In the genomic region with DNA sequence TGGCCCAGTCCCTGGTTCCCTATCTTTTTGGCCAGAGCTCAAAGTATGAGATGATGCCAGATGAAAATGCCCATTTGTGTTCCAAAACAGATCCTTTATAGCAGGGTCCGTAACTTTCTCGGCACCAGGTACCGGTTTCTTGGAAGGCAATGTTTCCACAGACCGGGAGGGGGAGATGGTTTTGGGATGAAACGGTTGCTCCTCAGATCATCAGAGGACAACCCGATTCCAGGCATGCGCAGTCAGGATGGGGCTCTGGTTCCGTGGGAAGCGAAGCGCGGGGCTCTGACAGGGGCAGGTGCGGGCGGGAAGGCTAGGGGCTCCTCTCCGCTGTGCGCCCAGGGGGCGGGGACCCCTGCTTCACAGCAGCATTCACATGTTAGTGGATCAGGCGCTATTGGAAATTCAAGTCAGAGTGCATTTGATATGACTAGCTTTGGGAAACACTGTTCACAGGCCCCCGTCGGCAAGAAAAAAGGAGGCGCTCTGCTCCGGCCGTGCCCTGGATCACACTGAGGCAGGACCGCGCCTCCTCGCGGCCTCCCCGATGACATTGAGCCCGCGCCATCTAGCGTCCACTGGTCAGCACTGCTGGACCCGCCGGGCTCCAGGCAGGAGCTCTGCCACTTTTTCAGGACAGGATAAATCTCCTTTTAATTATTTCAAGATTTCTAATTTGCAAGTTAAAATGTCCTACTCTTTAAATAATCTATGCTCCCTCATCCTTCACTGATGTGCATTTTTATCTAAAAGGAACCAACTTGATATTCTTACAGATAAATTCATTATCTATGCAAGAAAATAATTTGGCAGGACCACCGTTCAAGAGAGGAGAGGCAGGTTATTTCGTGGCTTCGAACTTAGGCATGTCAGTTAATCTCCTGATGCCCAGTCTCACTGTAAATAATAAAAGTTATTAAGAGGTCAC, we compare ENCODE assay signal across 1 cellular context.
TF ChIP-seq lines count a peak whose summit lies in the region.

No MANE protein-coding gene starts in this region.

TF ChIP-seq in H1, 55 proteins besides CTCF, POLR2A, EP300 and RAD21 (continued from another document):
- TF ChIP-seq, protein P1, sequence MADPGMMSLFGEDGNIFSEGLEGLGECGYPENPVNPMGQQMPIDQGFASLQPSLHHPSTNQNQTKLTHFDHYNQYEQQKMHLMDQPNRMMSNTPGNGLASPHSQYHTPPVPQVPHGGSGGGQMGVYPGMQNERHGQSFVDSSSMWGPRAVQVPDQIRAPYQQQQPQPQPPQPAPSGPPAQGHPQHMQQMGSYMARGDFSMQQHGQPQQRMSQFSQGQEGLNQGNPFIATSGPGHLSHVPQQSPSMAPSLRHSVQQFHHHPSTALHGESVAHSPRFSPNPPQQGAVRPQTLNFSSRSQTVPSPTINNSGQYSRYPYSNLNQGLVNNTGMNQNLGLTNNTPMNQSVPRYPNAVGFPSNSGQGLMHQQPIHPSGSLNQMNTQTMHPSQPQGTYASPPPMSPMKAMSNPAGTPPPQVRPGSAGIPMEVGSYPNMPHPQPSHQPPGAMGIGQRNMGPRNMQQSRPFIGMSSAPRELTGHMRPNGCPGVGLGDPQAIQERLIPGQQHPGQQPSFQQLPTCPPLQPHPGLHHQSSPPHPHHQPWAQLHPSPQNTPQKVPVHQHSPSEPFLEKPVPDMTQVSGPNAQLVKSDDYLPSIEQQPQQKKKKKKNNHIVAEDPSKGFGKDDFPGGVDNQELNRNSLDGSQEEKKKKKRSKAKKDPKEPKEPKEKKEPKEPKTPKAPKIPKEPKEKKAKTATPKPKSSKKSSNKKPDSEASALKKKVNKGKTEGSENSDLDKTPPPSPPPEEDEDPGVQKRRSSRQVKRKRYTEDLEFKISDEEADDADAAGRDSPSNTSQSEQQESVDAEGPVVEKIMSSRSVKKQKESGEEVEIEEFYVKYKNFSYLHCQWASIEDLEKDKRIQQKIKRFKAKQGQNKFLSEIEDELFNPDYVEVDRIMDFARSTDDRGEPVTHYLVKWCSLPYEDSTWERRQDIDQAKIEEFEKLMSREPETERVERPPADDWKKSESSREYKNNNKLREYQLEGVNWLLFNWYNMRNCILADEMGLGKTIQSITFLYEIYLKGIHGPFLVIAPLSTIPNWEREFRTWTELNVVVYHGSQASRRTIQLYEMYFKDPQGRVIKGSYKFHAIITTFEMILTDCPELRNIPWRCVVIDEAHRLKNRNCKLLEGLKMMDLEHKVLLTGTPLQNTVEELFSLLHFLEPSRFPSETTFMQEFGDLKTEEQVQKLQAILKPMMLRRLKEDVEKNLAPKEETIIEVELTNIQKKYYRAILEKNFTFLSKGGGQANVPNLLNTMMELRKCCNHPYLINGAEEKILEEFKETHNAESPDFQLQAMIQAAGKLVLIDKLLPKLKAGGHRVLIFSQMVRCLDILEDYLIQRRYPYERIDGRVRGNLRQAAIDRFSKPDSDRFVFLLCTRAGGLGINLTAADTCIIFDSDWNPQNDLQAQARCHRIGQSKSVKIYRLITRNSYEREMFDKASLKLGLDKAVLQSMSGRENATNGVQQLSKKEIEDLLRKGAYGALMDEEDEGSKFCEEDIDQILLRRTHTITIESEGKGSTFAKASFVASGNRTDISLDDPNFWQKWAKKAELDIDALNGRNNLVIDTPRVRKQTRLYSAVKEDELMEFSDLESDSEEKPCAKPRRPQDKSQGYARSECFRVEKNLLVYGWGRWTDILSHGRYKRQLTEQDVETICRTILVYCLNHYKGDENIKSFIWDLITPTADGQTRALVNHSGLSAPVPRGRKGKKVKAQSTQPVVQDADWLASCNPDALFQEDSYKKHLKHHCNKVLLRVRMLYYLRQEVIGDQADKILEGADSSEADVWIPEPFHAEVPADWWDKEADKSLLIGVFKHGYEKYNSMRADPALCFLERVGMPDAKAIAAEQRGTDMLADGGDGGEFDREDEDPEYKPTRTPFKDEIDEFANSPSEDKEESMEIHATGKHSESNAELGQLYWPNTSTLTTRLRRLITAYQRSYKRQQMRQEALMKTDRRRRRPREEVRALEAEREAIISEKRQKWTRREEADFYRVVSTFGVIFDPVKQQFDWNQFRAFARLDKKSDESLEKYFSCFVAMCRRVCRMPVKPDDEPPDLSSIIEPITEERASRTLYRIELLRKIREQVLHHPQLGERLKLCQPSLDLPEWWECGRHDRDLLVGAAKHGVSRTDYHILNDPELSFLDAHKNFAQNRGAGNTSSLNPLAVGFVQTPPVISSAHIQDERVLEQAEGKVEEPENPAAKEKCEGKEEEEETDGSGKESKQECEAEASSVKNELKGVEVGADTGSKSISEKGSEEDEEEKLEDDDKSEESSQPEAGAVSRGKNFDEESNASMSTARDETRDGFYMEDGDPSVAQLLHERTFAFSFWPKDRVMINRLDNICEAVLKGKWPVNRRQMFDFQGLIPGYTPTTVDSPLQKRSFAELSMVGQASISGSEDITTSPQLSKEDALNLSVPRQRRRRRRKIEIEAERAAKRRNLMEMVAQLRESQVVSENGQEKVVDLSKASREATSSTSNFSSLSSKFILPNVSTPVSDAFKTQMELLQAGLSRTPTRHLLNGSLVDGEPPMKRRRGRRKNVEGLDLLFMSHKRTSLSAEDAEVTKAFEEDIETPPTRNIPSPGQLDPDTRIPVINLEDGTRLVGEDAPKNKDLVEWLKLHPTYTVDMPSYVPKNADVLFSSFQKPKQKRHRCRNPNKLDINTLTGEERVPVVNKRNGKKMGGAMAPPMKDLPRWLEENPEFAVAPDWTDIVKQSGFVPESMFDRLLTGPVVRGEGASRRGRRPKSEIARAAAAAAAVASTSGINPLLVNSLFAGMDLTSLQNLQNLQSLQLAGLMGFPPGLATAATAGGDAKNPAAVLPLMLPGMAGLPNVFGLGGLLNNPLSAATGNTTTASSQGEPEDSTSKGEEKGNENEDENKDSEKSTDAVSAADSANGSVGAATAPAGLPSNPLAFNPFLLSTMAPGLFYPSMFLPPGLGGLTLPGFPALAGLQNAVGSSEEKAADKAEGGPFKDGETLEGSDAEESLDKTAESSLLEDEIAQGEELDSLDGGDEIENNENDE (IDR thresholded peaks at IDR 0.05; ENCODE audit: insufficient replicate concordance, low read length), result no peak
- TF ChIP-seq KDM1A (IDR thresholded peaks at IDR 0.05; ENCODE audit: borderline replicate concordance, low read length), result peak; percentile 45; the same call in 1 of the 2 replicates
- TF ChIP-seq MAFK (IDR thresholded peaks at IDR 0.05; ENCODE audit: low read depth, low read length), result no peak
- TF ChIP-seq ASH2L (IDR thresholded peaks at IDR 0.05; ENCODE audit: low read length), result peak; percentile 38
- no peak for TF ChIP-seq KDM5A (IDR thresholded peaks at IDR 0.05; ENCODE audit: low read length)
- no peak for TF ChIP-seq CHD2 (IDR thresholded peaks at IDR 0.05; ENCODE audit: low read length)
- TF ChIP-seq, protein P2, sequence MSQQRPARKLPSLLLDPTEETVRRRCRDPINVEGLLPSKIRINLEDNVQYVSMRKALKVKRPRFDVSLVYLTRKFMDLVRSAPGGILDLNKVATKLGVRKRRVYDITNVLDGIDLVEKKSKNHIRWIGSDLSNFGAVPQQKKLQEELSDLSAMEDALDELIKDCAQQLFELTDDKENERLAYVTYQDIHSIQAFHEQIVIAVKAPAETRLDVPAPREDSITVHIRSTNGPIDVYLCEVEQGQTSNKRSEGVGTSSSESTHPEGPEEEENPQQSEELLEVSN (IDR thresholded peaks at IDR 0.05), result peak; percentile 19; the same call in 1 of the 2 replicates
- no peak for TF ChIP-seq SP2 (IDR thresholded peaks at IDR 0.05; ENCODE audit: low read length)
- TF ChIP-seq SIN3A (conservative IDR thresholded peaks at IDR 0.05 in 1 of 2, IDR thresholded peaks at IDR 0.05 in 1 of 2; ENCODE audit: low read depth in 1 of 2, low read length in 2 of 2), result peak in 1 of 2 experiments; percentile 74; a peak in 2 of 4 replicates
- TF ChIP-seq TEAD4 (IDR thresholded peaks at IDR 0.05; ENCODE audit: low read depth, low read length), result no peak
- TF ChIP-seq SIRT6 (IDR thresholded peaks at IDR 0.05; ENCODE audit: low read length), result no peak
- TF ChIP-seq NANOG (IDR thresholded peaks at IDR 0.05; ENCODE audit: insufficient read depth, low read depth, low read length, poor library complexity, severe bottlenecking), result no peak
- no peak for TF ChIP-seq YY1 (IDR thresholded peaks at IDR 0.05; ENCODE audit: low read depth, low read length)
- no peak for TF ChIP-seq RBBP5 (IDR thresholded peaks at IDR 0.05; ENCODE audit: borderline replicate concordance, low read depth, low read length)
- TF ChIP-seq CREB1 (IDR thresholded peaks at IDR 0.05), result peak; percentile 52; the same call in 1 of the 2 replicates
- no peak for TF ChIP-seq RFX5 (IDR thresholded peaks at IDR 0.05; ENCODE audit: borderline replicate concordance, low read depth, low read length)
- TF ChIP-seq ZNF274 (IDR thresholded peaks at IDR 0.05; ENCODE audit: borderline replicate concordance, extremely low read depth, low read length), result no peak
- no peak for TF ChIP-seq JUN (IDR thresholded peaks at IDR 0.05; ENCODE audit: low read depth, low read length)
- no peak for TF ChIP-seq RXRA (IDR thresholded peaks at IDR 0.05; ENCODE audit: insufficient read depth, low read depth, low read length)
- TF ChIP-seq RNF2 (IDR thresholded peaks at IDR 0.05; ENCODE audit: borderline replicate concordance, low read depth, low read length, missing control alignments, poor library complexity, severe bottlenecking), result no peak
- TF ChIP-seq PHF8 (conservative IDR thresholded peaks at IDR 0.05; ENCODE audit: low read depth, low read length), result no peak
- no peak for TF ChIP-seq HDAC2 (IDR thresholded peaks at IDR 0.05; ENCODE audit: borderline replicate concordance in 1 of 2, low read depth in 2 of 2, low read length in 2 of 2)
- TF ChIP-seq, protein P3, sequence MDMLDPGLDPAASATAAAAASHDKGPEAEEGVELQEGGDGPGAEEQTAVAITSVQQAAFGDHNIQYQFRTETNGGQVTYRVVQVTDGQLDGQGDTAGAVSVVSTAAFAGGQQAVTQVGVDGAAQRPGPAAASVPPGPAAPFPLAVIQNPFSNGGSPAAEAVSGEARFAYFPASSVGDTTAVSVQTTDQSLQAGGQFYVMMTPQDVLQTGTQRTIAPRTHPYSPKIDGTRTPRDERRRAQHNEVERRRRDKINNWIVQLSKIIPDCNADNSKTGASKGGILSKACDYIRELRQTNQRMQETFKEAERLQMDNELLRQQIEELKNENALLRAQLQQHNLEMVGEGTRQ (IDR thresholded peaks at IDR 0.05; ENCODE audit: low read length), result no peak
- TF ChIP-seq, protein P4, sequence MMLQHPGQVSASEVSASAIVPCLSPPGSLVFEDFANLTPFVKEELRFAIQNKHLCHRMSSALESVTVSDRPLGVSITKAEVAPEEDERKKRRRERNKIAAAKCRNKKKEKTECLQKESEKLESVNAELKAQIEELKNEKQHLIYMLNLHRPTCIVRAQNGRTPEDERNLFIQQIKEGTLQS (IDR thresholded peaks at IDR 0.05; ENCODE audit: insufficient read depth, low read depth, low read length), result no peak
- TF ChIP-seq CTBP2 (IDR thresholded peaks at IDR 0.05; ENCODE audit: borderline replicate concordance, insufficient read depth, insufficient read length, low read length), result peak; percentile 58
- TF ChIP-seq, protein P5, sequence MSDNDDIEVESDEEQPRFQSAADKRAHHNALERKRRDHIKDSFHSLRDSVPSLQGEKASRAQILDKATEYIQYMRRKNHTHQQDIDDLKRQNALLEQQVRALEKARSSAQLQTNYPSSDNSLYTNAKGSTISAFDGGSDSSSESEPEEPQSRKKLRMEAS (IDR thresholded peaks at IDR 0.05), result 0 out of 2 replicates have a peak, but pooled peaks have one; percentile 22
- peak; percentile 50; the same call in 1 of the 2 replicates for TF ChIP-seq TBP (IDR thresholded peaks at IDR 0.05; ENCODE audit: low read depth, low read length)
- TF ChIP-seq BRCA1 (IDR thresholded peaks at IDR 0.05; ENCODE audit: low read depth, low read length), result no peak
- peak; percentile 80 for TF ChIP-seq KDM4A (IDR thresholded peaks at IDR 0.05; ENCODE audit: low read depth, low read length, severe bottlenecking)
- TF ChIP-seq FOSL1 (IDR thresholded peaks at IDR 0.05; ENCODE audit: insufficient read depth, low read depth, low read length), result no peak
